ENCODE assay signal across 1 cellular context in the genomic region with DNA sequence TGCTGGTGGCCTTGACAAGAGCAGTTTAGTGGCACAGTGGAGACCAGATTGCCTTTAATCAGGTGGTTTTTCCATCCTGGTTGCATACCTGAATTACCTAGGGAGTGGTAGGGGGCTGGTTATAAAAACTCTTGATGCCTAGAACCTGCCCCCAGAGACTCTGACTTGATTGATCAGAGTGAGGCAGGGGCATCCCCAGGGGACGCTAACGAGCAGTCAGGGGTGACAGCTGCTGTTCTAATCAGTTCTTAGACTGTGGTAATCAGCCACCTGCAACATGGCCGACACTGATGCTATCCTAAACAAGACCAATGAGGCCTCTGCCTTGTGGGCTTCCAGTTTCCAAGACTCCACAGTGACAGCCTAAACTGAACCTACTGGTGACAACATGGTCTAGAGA.
TF ChIP-seq lines count a peak whose summit lies in the region.

No MANE protein-coding gene starts in this region.

TF ChIP-seq in GM12878, 131 proteins besides CTCF, POLR2A, EP300 and RAD21:
- TF ChIP-seq, protein P1, sequence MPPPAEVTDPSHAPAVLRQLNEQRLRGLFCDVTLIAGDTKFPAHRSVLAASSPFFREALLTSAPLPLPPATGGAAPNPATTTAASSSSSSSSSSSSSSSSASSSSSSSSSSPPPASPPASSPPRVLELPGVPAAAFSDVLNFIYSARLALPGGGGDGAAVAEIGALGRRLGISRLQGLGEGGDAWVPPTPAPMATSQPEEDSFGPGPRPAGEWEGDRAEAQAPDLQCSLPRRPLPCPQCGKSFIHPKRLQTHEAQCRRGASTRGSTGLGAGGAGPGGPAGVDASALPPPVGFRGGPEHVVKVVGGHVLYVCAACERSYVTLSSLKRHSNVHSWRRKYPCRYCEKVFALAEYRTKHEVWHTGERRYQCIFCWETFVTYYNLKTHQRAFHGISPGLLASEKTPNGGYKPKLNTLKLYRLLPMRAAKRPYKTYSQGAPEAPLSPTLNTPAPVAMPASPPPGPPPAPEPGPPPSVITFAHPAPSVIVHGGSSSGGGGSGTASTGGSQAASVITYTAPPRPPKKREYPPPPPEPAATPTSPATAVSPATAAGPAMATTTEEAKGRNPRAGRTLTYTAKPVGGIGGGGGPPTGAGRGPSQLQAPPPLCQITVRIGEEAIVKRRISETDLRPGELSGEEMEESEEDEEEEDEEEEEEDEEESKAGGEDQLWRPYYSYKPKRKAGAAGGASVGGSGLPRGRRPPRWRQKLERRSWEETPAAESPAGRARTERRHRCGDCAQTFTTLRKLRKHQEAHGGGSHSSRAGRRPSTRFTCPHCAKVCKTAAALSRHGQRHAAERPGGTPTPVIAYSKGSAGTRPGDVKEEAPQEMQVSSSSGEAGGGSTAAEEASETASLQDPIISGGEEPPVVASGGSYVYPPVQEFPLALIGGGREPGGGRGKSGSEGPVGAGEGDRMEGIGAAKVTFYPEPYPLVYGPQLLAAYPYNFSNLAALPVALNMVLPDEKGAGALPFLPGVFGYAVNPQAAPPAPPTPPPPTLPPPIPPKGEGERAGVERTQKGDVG (CRISPR knock-in tag; IDR thresholded peaks at IDR 0.05): no peak
- no peak for TF ChIP-seq SP1 (IDR thresholded peaks at IDR 0.05; ENCODE audit: low read depth, low read length)
- TF ChIP-seq, protein P2, sequence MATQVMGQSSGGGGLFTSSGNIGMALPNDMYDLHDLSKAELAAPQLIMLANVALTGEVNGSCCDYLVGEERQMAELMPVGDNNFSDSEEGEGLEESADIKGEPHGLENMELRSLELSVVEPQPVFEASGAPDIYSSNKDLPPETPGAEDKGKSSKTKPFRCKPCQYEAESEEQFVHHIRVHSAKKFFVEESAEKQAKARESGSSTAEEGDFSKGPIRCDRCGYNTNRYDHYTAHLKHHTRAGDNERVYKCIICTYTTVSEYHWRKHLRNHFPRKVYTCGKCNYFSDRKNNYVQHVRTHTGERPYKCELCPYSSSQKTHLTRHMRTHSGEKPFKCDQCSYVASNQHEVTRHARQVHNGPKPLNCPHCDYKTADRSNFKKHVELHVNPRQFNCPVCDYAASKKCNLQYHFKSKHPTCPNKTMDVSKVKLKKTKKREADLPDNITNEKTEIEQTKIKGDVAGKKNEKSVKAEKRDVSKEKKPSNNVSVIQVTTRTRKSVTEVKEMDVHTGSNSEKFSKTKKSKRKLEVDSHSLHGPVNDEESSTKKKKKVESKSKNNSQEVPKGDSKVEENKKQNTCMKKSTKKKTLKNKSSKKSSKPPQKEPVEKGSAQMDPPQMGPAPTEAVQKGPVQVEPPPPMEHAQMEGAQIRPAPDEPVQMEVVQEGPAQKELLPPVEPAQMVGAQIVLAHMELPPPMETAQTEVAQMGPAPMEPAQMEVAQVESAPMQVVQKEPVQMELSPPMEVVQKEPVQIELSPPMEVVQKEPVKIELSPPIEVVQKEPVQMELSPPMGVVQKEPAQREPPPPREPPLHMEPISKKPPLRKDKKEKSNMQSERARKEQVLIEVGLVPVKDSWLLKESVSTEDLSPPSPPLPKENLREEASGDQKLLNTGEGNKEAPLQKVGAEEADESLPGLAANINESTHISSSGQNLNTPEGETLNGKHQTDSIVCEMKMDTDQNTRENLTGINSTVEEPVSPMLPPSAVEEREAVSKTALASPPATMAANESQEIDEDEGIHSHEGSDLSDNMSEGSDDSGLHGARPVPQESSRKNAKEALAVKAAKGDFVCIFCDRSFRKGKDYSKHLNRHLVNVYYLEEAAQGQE (IDR thresholded peaks at IDR 0.05; ENCODE audit: low read depth, low read length): no peak
- TF ChIP-seq SREBF1 (IDR thresholded peaks at IDR 0.05; ENCODE audit: low read length): no peak
- no peak for TF ChIP-seq BCL11A (IDR thresholded peaks at IDR 0.05; ENCODE audit: low read depth, low read length)
- TF ChIP-seq, protein P3, sequence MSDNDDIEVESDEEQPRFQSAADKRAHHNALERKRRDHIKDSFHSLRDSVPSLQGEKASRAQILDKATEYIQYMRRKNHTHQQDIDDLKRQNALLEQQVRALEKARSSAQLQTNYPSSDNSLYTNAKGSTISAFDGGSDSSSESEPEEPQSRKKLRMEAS (IDR thresholded peaks at IDR 0.05; ENCODE audit: low read depth, low read length): no peak
